Comparison of ENCODE assay signal across 8 cellular contexts in genomic region chr16:29812754-29813643, GRCh38. TPM values are rescaled to one million over a fixed set of nuclear protein-coding genes. Genes with fewer than 3 reads are reported as not detected.
A peak's percentile ranks its signal among the peaks of the same experiment; 100 is the strongest.
DNase-seq lines count a peak whose midpoint lies in the region; ATAC-seq, FAIRE-seq and TF ChIP-seq lines count a peak whose summit lies in the region.
"Had no signal": no experiment of that assay in that cellular context is flagged by ENCODE, and none has a peak within 500 bp of the region (broad histone marks: within the 10 kb centered on the region; RNA-seq: fewer than 3 reads in every experiment).

No MANE protein-coding gene starts in this region.

- peaks cover 37% of the 10 kb centered on the region for H3K79me2 ChIP-seq in KMS-11 (ENCODE audit: insufficient read depth, low read depth)

- no peak for TF ChIP-seq CTCF in KMS-11 (conservative IDR thresholded peaks at IDR 0.05; ENCODE audit: low read depth, low read length)

- H3K9ac ChIP-seq in KMS-11, result no peak overlapping the region

- H3K27ac ChIP-seq in KMS-11 (no peak overlapping the region), ectodermal cell (ENCODE audit: insufficient read depth, low read depth, low read length, poor library complexity, severe bottlenecking) (no peak overlapping the region)

- H3K4me3 ChIP-seq in KMS-11 (IDR thresholded peaks at IDR 0.05; ENCODE audit: insufficient read depth, low read depth, low read length) (no peak overlapping the region), ectodermal cell (ENCODE audit: insufficient read depth, low read depth, low read length) (peak overlapping the region; percentile 90)

- no peak for FAIRE-seq in GM19239 (lab: Jason Lieb, UNC)

- DNase-seq in retina (peak; percentile 65), GM19239 (ENCODE audit: insufficient read length, low spot score) (no peak)
- no peak for DNase-seq in stimulated activated CD4-positive, alpha-beta T cell treated with anti-CD3 and anti-CD28 coated beads, Interleukin-12 subunit alpha, Interleukin-12 subunit beta, amount 100 ng/mL, for 4 hours
- DNase-seq: NCI-H187 treated with DMSO at 0.1 percent for 48 hours had no signal

- H3K27me3 ChIP-seq in KMS-11 (ENCODE audit: insufficient read depth, low read depth) (no peaks in the 10 kb centered on the region), ectodermal cell (ENCODE audit: control insufficient read depth, insufficient read depth, low read length, poor library complexity, severe bottlenecking) (no peaks in the 10 kb centered on the region)
- H3K27me3 ChIP-seq: adrenal gland had no signal

- H3K36me3 ChIP-seq in KMS-11 (ENCODE audit: insufficient read depth) (peaks cover 6% of the 10 kb centered on the region; the same call in 1 of the 2 replicates), ectodermal cell (ENCODE audit: control insufficient read depth, insufficient read depth, low read length) (peaks cover 9% of the 10 kb centered on the region)

- H3K4me1 ChIP-seq in KMS-11 (ENCODE audit: low read depth, poor library complexity, severe bottlenecking) (peaks cover 55% of the 10 kb centered on the region), ectodermal cell (ENCODE audit: control insufficient read depth, insufficient read depth, low read length) (peaks cover 52% of the 10 kb centered on the region)

- no peaks in the 10 kb centered on the region for H4K20me1 ChIP-seq in KMS-11 (ENCODE audit: insufficient read depth)

- H3K9me3 ChIP-seq in ectodermal cell (ENCODE audit: control insufficient read depth, low read length), result no peaks in the 10 kb centered on the region
- H3K9me3 ChIP-seq: adrenal gland had no signal

- WGBS in ectodermal cell, 2 experiments, result 55 to 56% methylated on average over 8 to 9 of the region's 9 CpGs

- H3K4me2 ChIP-seq in KMS-11, result peak overlapping the region; percentile 83

- H2AFZ ChIP-seq in KMS-11 (ENCODE audit: low read depth), result no peak overlapping the region

- ATAC-seq in HG03571 (IDR thresholded peaks at IDR 0.05; ENCODE audit: unreplicated experiment), result no peak

RNA-seq across cellular contexts. Expression of gene PRRT2, which starts 1.0 kb away (rescaled TPM):
- polyA plus RNA-seq in ectodermal cell (2013, experiment 1 of 4), result 117 TPM
- 92.1 TPM for polyA plus RNA-seq in ectodermal cell (2013, experiment 2 of 4)
- 94.4 TPM for polyA plus RNA-seq in ectodermal cell (2013, experiment 3 of 4)
- polyA plus RNA-seq in ectodermal cell (2013, experiment 4 of 4), result 105 TPM

RNA-seq across cellular contexts. Expression of gene PAGR1, which starts 3.0 kb away (rescaled TPM):
- 119 TPM for polyA plus RNA-seq in ectodermal cell (2013, experiment 1 of 4)
- polyA plus RNA-seq in ectodermal cell (2013, experiment 2 of 4), result 101 TPM
- polyA plus RNA-seq in ectodermal cell (2013, experiment 3 of 4), result 98.3 TPM
- 106 TPM for polyA plus RNA-seq in ectodermal cell (2013, experiment 4 of 4)

RNA-seq across cellular contexts. Expression of gene MAZ, which starts 6.7 kb away (rescaled TPM):
- 565 TPM for polyA plus RNA-seq in ectodermal cell (2013, experiment 1 of 4)
- polyA plus RNA-seq in ectodermal cell (2013, experiment 2 of 4), result 525 TPM
- polyA plus RNA-seq in ectodermal cell (2013, experiment 3 of 4), result 331 TPM
- 357 TPM for polyA plus RNA-seq in ectodermal cell (2013, experiment 4 of 4)

RNA-seq across cellular contexts. Expression of gene MVP, which starts 7.3 kb away (rescaled TPM):
- 4.4 TPM for polyA plus RNA-seq in ectodermal cell (2013, experiment 1 of 4)
- polyA plus RNA-seq in ectodermal cell (2013, experiment 2 of 4), result 4.4 TPM
- polyA plus RNA-seq in ectodermal cell (2013, experiment 3 of 4), result 2.9 TPM
- 4.0 TPM for polyA plus RNA-seq in ectodermal cell (2013, experiment 4 of 4)

RNA-seq across cellular contexts. Expression of gene KIF22, which starts 22.4 kb away (rescaled TPM):
- 139 TPM for polyA plus RNA-seq in ectodermal cell (2013, experiment 1 of 4)
- polyA plus RNA-seq in ectodermal cell (2013, experiment 2 of 4), result 127 TPM
- polyA plus RNA-seq in ectodermal cell (2013, experiment 3 of 4), result 117 TPM
- polyA plus RNA-seq in ectodermal cell (2013, experiment 4 of 4), result 118 TPM
